In genomic region chr6:137816133-137816579, GRCh38 we compare ENCODE assay signal across 12 cellular contexts. TPM values are rescaled to one million over a fixed set of nuclear protein-coding genes. Genes with fewer than 3 reads are reported as not detected.
A peak's percentile ranks its signal among the peaks of the same experiment; 100 is the strongest.
DNase-seq lines count a peak whose midpoint lies in the region; ATAC-seq and TF ChIP-seq lines count a peak whose summit lies in the region.
"Had no signal": no experiment of that assay in that cellular context is flagged by ENCODE, and none has a peak within 500 bp of the region (broad histone marks: within the 10 kb centered on the region; RNA-seq: fewer than 3 reads in every experiment).

No MANE protein-coding gene starts in this region.

- H3K4me1 ChIP-seq in breast epithelium (peaks cover 0 to under 1% of the 10 kb centered on the region in 2 donors), stomach (peaks cover 0 to 33% (median 9%) of the 10 kb centered on the region in 4 donors), right atrium auricular region (peaks cover 0 to 20% of the 10 kb centered on the region in 2 donors)
- peaks cover 22% of the 10 kb centered on the region for H3K4me1 ChIP-seq in effector memory CD4-positive, alpha-beta T cell (ENCODE audit: control insufficient read depth, insufficient read depth, low read length, poor library complexity, severe bottlenecking)
- H3K4me1 ChIP-seq: BE2C had no signal

- intact Hi-C loops in MCF 10A (cut with micrococcal nuclease): no loop called here
- intact Hi-C loops in breast epithelium (cut with DNase I; ENCODE audit: low total_unique reads): no loop called here
- intact Hi-C loops in stomach (cut with DNase I; ENCODE audit: low total_unique reads): no loop called here

- no peaks in the 10 kb centered on the region for H3K36me3 Mint-ChIP-seq in MCF 10A (ENCODE audit: insufficient read depth, unreplicated experiment)
- peaks cover under 1 to 7% of the 10 kb centered on the region in 2 donors for H3K36me3 Mint-ChIP-seq in activated naive CD4-positive, alpha-beta T cell treated with anti-CD3 and anti-CD28 coated beads, Interleukin-2, amount 50 U/mL, for 72 hours

- no peaks in the 10 kb centered on the region for H3K27me3 Mint-ChIP-seq in MCF 10A (ENCODE audit: insufficient read depth, unreplicated experiment)

- CTCF ChIA-PET in MCF 10A (lab: Yijun Ruan, JAX): interaction anchor here (0.6 kb wide), 1 partner anchor 694 kb away, joined by 5 read pairs; no protein-coding TSS in a partner anchor

- peak; percentile 43 for ATAC-seq in HG03045 (IDR thresholded peaks at IDR 0.05; ENCODE audit: unreplicated experiment)
- ATAC-seq in activated naive CD4-positive, alpha-beta T cell treated with anti-CD3 and anti-CD28 coated beads, Interleukin-2, amount 50 U/mL, for 72 hours: peak in 1 of 2 donors; percentile 39
- ATAC-seq: esophagus mucosa had no signal

- no peaks in the 10 kb centered on the region for H3K9me3 ChIP-seq in breast epithelium
- H3K9me3 ChIP-seq in stomach: no peaks in the 10 kb centered on the region
- no peaks in the 10 kb centered on the region for H3K9me3 ChIP-seq in right atrium auricular region
- H3K9me3 ChIP-seq in effector memory CD4-positive, alpha-beta T cell (ENCODE audit: control insufficient read depth, low read length): no peaks in the 10 kb centered on the region
- H3K9me3 ChIP-seq: BE2C had no signal

- H3K4me1 Mint-ChIP-seq in MCF 10A (ENCODE audit: insufficient read depth, unreplicated experiment): peaks cover 16% of the 10 kb centered on the region

- TF ChIP-seq POLR2A in breast epithelium (IDR thresholded peaks at IDR 0.05) (no peak), stomach (IDR thresholded peaks at IDR 0.05) (no peak)

- no TSS peak for BruUV-seq in MCF 10A (replicated peaks; lab: Mats Ljungman, UMichigan)

- H3K4me3 Mint-ChIP-seq in MCF 10A (ENCODE audit: unreplicated experiment): no peak overlapping the region

- no peaks in the 10 kb centered on the region for H3K36me3 ChIP-seq in breast epithelium
- H3K36me3 ChIP-seq in stomach: no peaks in the 10 kb centered on the region
- H3K36me3 ChIP-seq in right atrium auricular region: no peaks in the 10 kb centered on the region
- H3K36me3 ChIP-seq in effector memory CD4-positive, alpha-beta T cell (ENCODE audit: control insufficient read depth, insufficient read depth, low read length): no peaks in the 10 kb centered on the region
- H3K36me3 ChIP-seq: BE2C had no signal

- POLR2A ChIA-PET in MCF 10A (lab: Yijun Ruan, JAX): interaction anchor here (0.5 to 0.6 kb wide), 2 partner anchors 20 to 50 kb away, joined by 3 read pairs; no protein-coding TSS in a partner anchor

- no peak overlapping the region for H3K4me3 ChIP-seq in breast epithelium
- no peak overlapping the region for H3K4me3 ChIP-seq in stomach
- no peak overlapping the region for H3K4me3 ChIP-seq in right atrium auricular region
- H3K4me3 ChIP-seq in effector memory CD4-positive, alpha-beta T cell (ENCODE audit: insufficient read depth, low read depth, low read length, poor library complexity, severe bottlenecking): no peak overlapping the region

- H3K27me3 ChIP-seq in breast epithelium (no peaks in the 10 kb centered on the region), stomach (no peaks in the 10 kb centered on the region), right atrium auricular region (no peaks in the 10 kb centered on the region)
- no peaks in the 10 kb centered on the region for H3K27me3 ChIP-seq in effector memory CD4-positive, alpha-beta T cell (replicated peaks; ENCODE audit: control insufficient read depth, insufficient read depth, low read length, poor library complexity, severe bottlenecking)
- H3K27me3 ChIP-seq: BE2C had no signal

- peak overlapping the region; percentile 69 for H3K27ac Mint-ChIP-seq in MCF 10A (ENCODE audit: low read depth, unreplicated experiment)
- peak overlapping the region; percentile 3 to 85 for H3K27ac Mint-ChIP-seq in activated naive CD4-positive, alpha-beta T cell treated with anti-CD3 and anti-CD28 coated beads, Interleukin-2, amount 50 U/mL, for 72 hours

- no peak for TF ChIP-seq CTCF in MCF 10A (IDR thresholded peaks at IDR 0.05; ENCODE audit: unreplicated experiment)
- no peak for TF ChIP-seq CTCF in breast epithelium (IDR thresholded peaks at IDR 0.05)
- no peak for TF ChIP-seq CTCF in stomach (IDR thresholded peaks at IDR 0.05)
- TF ChIP-seq CTCF in right atrium auricular region (IDR thresholded peaks at IDR 0.05): no peak

- no peak for TF ChIP-seq EP300 in stomach (IDR thresholded peaks at IDR 0.05)

- H3K27ac ChIP-seq in breast epithelium: no peak overlapping the region
- peak overlapping the region in 2 of 5 donors; percentile 4 to 38 for H3K27ac ChIP-seq in stomach
- no peak overlapping the region for H3K27ac ChIP-seq in right atrium auricular region
- no peak overlapping the region for H3K27ac ChIP-seq in effector memory CD4-positive, alpha-beta T cell (ENCODE audit: insufficient read depth, low read length, poor library complexity, severe bottlenecking)

- WGBS in stomach, 5 donors: 56 to 64% (median 58%) methylated on average over 6 of the region's 6 CpGs

- H3K9me3 Mint-ChIP-seq in MCF 10A (ENCODE audit: unreplicated experiment): no peaks in the 10 kb centered on the region
- H3K9me3 Mint-ChIP-seq in activated naive CD4-positive, alpha-beta T cell treated with anti-CD3 and anti-CD28 coated beads, Interleukin-2, amount 50 U/mL, for 72 hours: peaks cover 4 to 6% of the 10 kb centered on the region in 2 donors

- no peak for DNase-seq in MCF 10A (ENCODE audit: unreplicated experiment)
- DNase-seq in breast epithelium (ENCODE audit: low spot score in 2 of 2): no peak
- DNase-seq in activated naive CD4-positive, alpha-beta T cell treated with anti-CD3 and anti-CD28 coated beads, Interleukin-2, amount 50 U/mL, for 72 hours (ENCODE audit: low spot score in 2 of 2): no peak
- no peak for DNase-seq in NCI-H748 (lab: John Stamatoyannopoulos, UW; ENCODE audit: unreplicated experiment)
- no peak for DNase-seq in stomach
- DNase-seq in right atrium auricular region (ENCODE audit: low spot score): no peak
- no peak for DNase-seq in effector memory CD4-positive, alpha-beta T cell
- DNase-seq: anterior cingulate cortex, BE2C, posterior cingulate gyrus had no signal

RNA-seq across cellular contexts. Expression of gene TNFAIP3, which starts 50.9 kb away (rescaled TPM):
- total RNA-seq in MCF 10A (2022): 38.2 and 52.8 TPM in 2 replicates
- total RNA-seq in breast epithelium: 10 to 100 TPM; 21.3 to 50.5 (median 25.9) TPM
- total RNA-seq in activated naive CD4-positive, alpha-beta T cell treated with anti-CD3 and anti-CD28 coated beads, Interleukin-2, amount 50 U/mL, for 72 hours: 100 to 1,000 TPM; 217 to 268 TPM
- 10 to 100 TPM in 4 of 5 donors, 1 to 10 TPM in 1; 7.8 to 77.0 (median 34.1) TPM for total RNA-seq in stomach
- polyA plus RNA-seq in stomach: 10 to 100 TPM in 2 of 3 donors, 1 to 10 TPM in 1; 9.5 to 13.6 (median 11.2) TPM
- total RNA-seq in right atrium auricular region: 10 to 100 TPM in 1 of 2 donors, 1 to 10 TPM in 1; 8.5 to 14.5 TPM
